8 cellular contexts compared by ENCODE assay signal in the genomic region with DNA sequence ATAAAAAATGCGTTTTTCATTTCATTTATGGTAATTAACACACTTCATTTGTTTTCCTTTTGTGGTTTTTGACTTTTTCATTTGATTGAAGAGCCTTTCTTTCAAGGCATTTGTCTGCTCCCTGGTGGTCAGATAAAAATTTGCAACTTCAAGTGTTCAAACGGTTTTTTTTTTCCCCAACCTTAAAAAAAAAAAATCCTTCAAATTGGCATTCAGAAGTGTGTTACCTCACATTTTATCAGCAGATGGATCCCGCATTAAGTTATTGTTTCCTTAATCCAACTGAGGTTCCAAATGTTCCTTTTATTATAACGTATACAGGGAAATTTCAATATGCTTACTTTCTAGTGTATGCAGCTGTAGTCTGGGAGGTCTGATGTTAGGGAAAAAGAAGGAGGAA. TPM values are rescaled to one million over a fixed set of nuclear protein-coding genes. Genes with fewer than 3 reads are reported as not detected.
DNase-seq lines count a peak whose midpoint lies in the region; ATAC-seq and TF ChIP-seq lines count a peak whose summit lies in the region.

No MANE protein-coding gene starts in this region.

- CTCF ChIA-PET in OCI-LY7 (lab: Charles Lee; ENCODE audit: unreplicated experiment), result no interaction called here

- no peaks in the 10 kb centered on the region for H3K9me2 ChIP-seq in OCI-LY7 (ENCODE audit: insufficient read depth, low read length)

- intact Hi-C loops in OCI-LY7 (cut with micrococcal nuclease; ENCODE audit: unreplicated experiment), result loop anchor here (5.0 kb wide), 1 partner anchor 292 kb away; no protein-coding TSS in a partner anchor

- DNase-seq in ELF-1 (ENCODE audit: low read depth, low spot score) (peak; percentile 45), OCI-LY7 (ENCODE audit: low spot score) (peak; percentile 59), fibroblast of mammary gland (ENCODE audit: low read depth) (peak; percentile 83), smooth muscle cell (lab: John Stamatoyannopoulos, UW; ENCODE audit: unreplicated experiment) (no peak), T-helper 9 cell (no peak)

- ATAC-seq in HG03558 (IDR thresholded peaks at IDR 0.05; ENCODE audit: extremely low read depth, unreplicated experiment) (peak; percentile 20), GM21526 (IDR thresholded peaks at IDR 0.05; ENCODE audit: low FRiP score, unreplicated experiment) (no peak), GM21529 (IDR thresholded peaks at IDR 0.05; ENCODE audit: unreplicated experiment) (no peak)

- H2AFZ ChIP-seq in OCI-LY7 (ENCODE audit: low read length), result no peak overlapping the region; the same call in 1 of the 2 replicates
- H2AFZ ChIP-seq in smooth muscle cell (ENCODE audit: low read depth), result no peak overlapping the region

- no peaks in the 10 kb centered on the region for H3K9me3 ChIP-seq in OCI-LY7 (ENCODE audit: low read length)
- no peaks in the 10 kb centered on the region for H3K9me3 ChIP-seq in smooth muscle cell (replicated peaks; ENCODE audit: low read depth)

- POLR2A ChIA-PET in OCI-LY7 (lab: Charles Lee), result no interaction called here

- H3K4me1 ChIP-seq in OCI-LY7 (ENCODE audit: insufficient read depth, low read length, poor library complexity, severe bottlenecking) (peaks cover 18% of the 10 kb centered on the region), smooth muscle cell (ENCODE audit: low read depth) (no peaks in the 10 kb centered on the region)

- TF ChIP-seq CTCF in OCI-LY7 (conservative IDR thresholded peaks at IDR 0.05; ENCODE audit: low read length) (peak; percentile 86), fibroblast of mammary gland (conservative IDR thresholded peaks at IDR 0.05; ENCODE audit: control insufficient read depth, insufficient read depth, low read depth, low read length) (peak; percentile 58), smooth muscle cell (IDR thresholded peaks at IDR 0.05; ENCODE audit: borderline replicate concordance, insufficient read depth, poor library complexity, severe bottlenecking) (peak; percentile 73)

- no peak overlapping the region for H3K4me3 ChIP-seq in OCI-LY7 (ENCODE audit: low read depth, low read length, poor library complexity, severe bottlenecking)
- H3K4me3 ChIP-seq in fibroblast of mammary gland (ENCODE audit: control insufficient read depth, low read depth, low read length), result no peak overlapping the region
- no peak overlapping the region for H3K4me3 ChIP-seq in smooth muscle cell

- H3K9ac ChIP-seq in smooth muscle cell (ENCODE audit: low read depth), result no peak overlapping the region

- no peak overlapping the region for H3K27ac ChIP-seq in OCI-LY7 (ENCODE audit: low read depth, low read length, poor library complexity, severe bottlenecking)
- no peak overlapping the region for H3K27ac ChIP-seq in smooth muscle cell (ENCODE audit: low read depth)

- WGBS in smooth muscle cell (ENCODE audit: low lambda C conversion rate), result 4% methylated on average over 4 of the region's 4 CpGs

- H3K4me2 ChIP-seq in OCI-LY7 (ENCODE audit: low read length) (no peak overlapping the region), smooth muscle cell (no peak overlapping the region)

- no peaks in the 10 kb centered on the region for H3F3A ChIP-seq in smooth muscle cell (ENCODE audit: low read depth)

- H3K27me3 ChIP-seq in smooth muscle cell (ENCODE audit: low read depth), result no peaks in the 10 kb centered on the region

- H4K20me1 ChIP-seq in OCI-LY7 (ENCODE audit: insufficient read depth, low read length) (no peaks in the 10 kb centered on the region), smooth muscle cell (ENCODE audit: low read depth) (no peaks in the 10 kb centered on the region)

- H3K79me2 ChIP-seq in OCI-LY7 (ENCODE audit: insufficient read depth, low read depth, low read length) (no peaks in the 10 kb centered on the region), smooth muscle cell (ENCODE audit: low read depth) (no peaks in the 10 kb centered on the region)

- no TSS peak for BruUV-seq in OCI-LY7 (replicated peaks; lab: Mats Ljungman, UMichigan)

- H3K36me3 ChIP-seq in OCI-LY7 (ENCODE audit: insufficient read depth, low read length), result no peaks in the 10 kb centered on the region
- no peaks in the 10 kb centered on the region for H3K36me3 ChIP-seq in smooth muscle cell (ENCODE audit: low read depth)

RNA-seq across cellular contexts. Expression of a gene that starts 47.2 kb away (rescaled TPM):
- total RNA-seq in OCI-LY7 (2014; rRNA removed; shearing (Covaris generic)), result not detected in 2 replicates
- total RNA-seq in OCI-LY7 (2022) (not detected in 2 replicates), smooth muscle cell (not detected in 2 replicates)
- not detected in 2 replicates for polyA plus RNA-seq in smooth muscle cell

RNA-seq across cellular contexts. Expression of a gene that starts 56.4 kb away (rescaled TPM):
- not detected in 2 replicates for total RNA-seq in OCI-LY7 (2014; rRNA removed; shearing (Covaris generic))
- not detected in 2 replicates for total RNA-seq in OCI-LY7 (2022)
- not detected in 2 replicates for total RNA-seq in smooth muscle cell
- not detected in 2 replicates for polyA plus RNA-seq in smooth muscle cell

Comparison
In these comparisons a context has a peak if more than half of its experiments do, and no peak if none do; other contexts are left out.
1. DNase-seq: peak in ELF-1 (single experiment), OCI-LY7 (single experiment) and fibroblast of mammary gland (single experiment); none in smooth muscle cell (single experiment) and T-helper 9 cell (single experiment).
2. Peak in every context shown above with its lines, with median percentiles within 50 percentile points of each other: CTCF ChIP-seq.